ENCODE assay signal across 8 cellular contexts in the genomic region with DNA sequence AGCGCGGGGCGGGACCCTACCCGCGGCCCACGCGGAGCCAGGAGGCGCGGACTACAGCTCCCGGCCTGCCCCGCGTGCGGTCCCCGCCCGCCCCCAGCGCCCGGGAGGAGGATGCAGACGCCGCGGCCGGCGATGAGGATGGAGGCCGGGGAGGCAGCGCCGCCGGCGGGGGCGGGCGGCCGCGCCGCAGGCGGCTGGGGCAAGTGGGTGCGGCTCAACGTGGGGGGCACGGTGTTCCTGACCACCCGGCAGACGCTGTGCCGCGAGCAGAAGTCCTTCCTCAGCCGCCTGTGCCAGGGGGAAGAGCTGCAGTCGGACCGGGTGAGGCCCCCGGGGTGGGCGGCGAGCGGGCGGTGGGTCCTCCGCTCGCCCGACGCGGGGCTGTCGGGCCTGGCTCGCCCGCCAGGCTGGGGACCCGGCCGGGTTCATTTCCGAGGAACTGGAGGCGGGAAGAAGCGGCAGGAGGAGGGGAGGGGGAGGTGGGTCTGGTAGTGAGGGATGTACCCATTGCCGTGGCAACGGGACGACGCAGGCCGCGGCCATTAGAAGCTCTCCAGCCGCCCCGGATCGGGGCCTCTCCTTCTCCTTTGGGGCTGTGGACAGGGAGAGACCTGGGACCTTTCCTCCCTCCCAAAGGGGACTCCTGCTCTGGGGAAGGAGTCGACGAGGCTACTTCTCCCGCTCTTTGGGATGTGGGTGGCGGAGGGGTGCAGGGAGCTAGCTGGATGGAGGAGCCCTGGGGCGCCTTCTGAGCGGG. TPM values are rescaled to one million over a fixed set of nuclear protein-coding genes. Genes with fewer than 3 reads are reported as not detected.
DNase-seq lines count a peak whose midpoint lies in the region; ATAC-seq and TF ChIP-seq lines count a peak whose summit lies in the region.

Gene KCTD17, plus strand, starts transcription at position 114 of the 757 bp plus-strand sequence. Its CDS starts 19 bp downstream, at position 133.

- H3K79me2 ChIP-seq in DOHH2 (ENCODE audit: control insufficient read depth, low read length) (no peaks in the 10 kb centered on the region), HCT116 (ENCODE audit: insufficient read depth, low read length) (no peaks in the 10 kb centered on the region)

- H3K9me3 ChIP-seq in DOHH2 (ENCODE audit: control insufficient read depth, insufficient read depth, low read length) = no peaks in the 10 kb centered on the region
- H3K9me3 ChIP-seq in HCT116 (ENCODE audit: control insufficient read depth in 1 of 2, insufficient read depth in 1 of 2, low read depth in 1 of 2, low read length in 2 of 2) = no peaks in the 10 kb centered on the region

- peak within 1 kb of the TSS; percentile 80 for H3K4me3 ChIP-seq in DOHH2 (ENCODE audit: low read length)
- peak within 1 kb of the TSS; percentile 59 to 77 for H3K4me3 ChIP-seq in HCT116 (replicated peaks in 1 of 2; ENCODE audit: low read depth in 1 of 2, low read length in 2 of 2)

- TF ChIP-seq POLR2A in HCT116 (IDR thresholded peaks at IDR 0.05; ENCODE audit: borderline replicate concordance, extremely low read depth, insufficient read depth, insufficient read length) = no peak

- CTCF ChIA-PET in HCT116 (lab: Charles Lee) = interaction anchor here (0.7 to 1.7 kb wide), 3 partner anchors 8 to 405 kb away, joined by 3 to 5 read pairs (median 4); no protein-coding TSS in a partner anchor
- CTCF ChIA-PET in activated CD8-positive, alpha-beta T cell treated with anti-CD3 and anti-CD28 coated beads for 36 hours (lab: Charles Lee) = interaction anchor here (1.0 to 3.8 kb wide), 4 partner anchors 9 to 148 kb away, joined by 3 to 18 read pairs (median 4); no protein-coding TSS in a partner anchor

- H3K36me3 Mint-ChIP-seq in activated CD8-positive, alpha-beta T cell treated with anti-CD3 and anti-CD28 coated beads for 36 hours (ENCODE audit: low read depth) = peaks cover 4% of the 10 kb centered on the region

- RAD21 ChIA-PET in HCT116 (lab: Charles Lee; ENCODE audit: low non-redundant PET in 1 of 2, low total read pairs in 2 of 2, uncharacterized antibody in 2 of 2, unreplicated experiment in 2 of 2) = interaction anchor here in 1 of 2 experiments (0.7 kb wide), 1 partner anchor 392 kb away, joined by 3 read pairs; no protein-coding TSS in a partner anchor

- H3K4me1 Mint-ChIP-seq in activated CD8-positive, alpha-beta T cell treated with anti-CD3 and anti-CD28 coated beads for 36 hours (ENCODE audit: low read depth) = peaks cover 14% of the 10 kb centered on the region

- intact Hi-C loops in HCT116 (cut with micrococcal nuclease) = no loop called here
- intact Hi-C loops in activated CD8-positive, alpha-beta T cell treated with anti-CD3 and anti-CD28 coated beads for 36 hours (cut with micrococcal nuclease) = no loop called here

- H4K20me1 ChIP-seq in DOHH2 (ENCODE audit: control insufficient read depth, insufficient read depth, low read depth, low read length) (no peaks in the 10 kb centered on the region), HCT116 (ENCODE audit: insufficient read depth) (no peaks in the 10 kb centered on the region)

- no peaks in the 10 kb centered on the region for H3K9me3 Mint-ChIP-seq in activated CD8-positive, alpha-beta T cell treated with anti-CD3 and anti-CD28 coated beads for 36 hours

- peak within 1 kb of the TSS; percentile 87 for H3K4me2 ChIP-seq in DOHH2 (ENCODE audit: low read length)
- peak within 1 kb of the TSS; percentile 86 for H3K4me2 ChIP-seq in HCT116 (ENCODE audit: low read length)

- ATAC-seq in HCT116 (peak; percentile 99), HG03520 (IDR thresholded peaks at IDR 0.05; ENCODE audit: unreplicated experiment) (no peak)
- peak; percentile 99 for ATAC-seq in activated CD8-positive, alpha-beta T cell treated with anti-CD3 and anti-CD28 coated beads for 36 hours

- no peak for TF ChIP-seq RAD21 in HCT116 (IDR thresholded peaks at IDR 0.05; ENCODE audit: low read depth)

- H3K27me3 Mint-ChIP-seq in activated CD8-positive, alpha-beta T cell treated with anti-CD3 and anti-CD28 coated beads for 36 hours = no peaks in the 10 kb centered on the region

- no peaks in the 10 kb centered on the region for H3F3A ChIP-seq in DOHH2 (ENCODE audit: control insufficient read depth, insufficient read depth)

- H3K9ac ChIP-seq in HCT116 (ENCODE audit: low read length) = peak within 1 kb of the TSS; percentile 64

- TF ChIP-seq CTCF in DOHH2 (IDR thresholded peaks at IDR 0.05; ENCODE audit: low read depth, low read length, poor library complexity, severe bottlenecking) = peak; percentile 22
- no peak for TF ChIP-seq CTCF in HCT116 (IDR thresholded peaks at IDR 0.05 in 2 of 3, conservative IDR thresholded peaks at IDR 0.05 in 1 of 3; ENCODE audit: borderline replicate concordance in 1 of 3, insufficient read depth in 1 of 3, low read depth in 2 of 3, low read length in 2 of 3)
- TF ChIP-seq CTCF in activated CD8-positive, alpha-beta T cell treated with anti-CD3 and anti-CD28 coated beads for 36 hours (IDR thresholded peaks at IDR 0.05) = no peak

- no peak within 1 kb of the TSS for H2AFZ ChIP-seq in HCT116 (ENCODE audit: low read depth, low read length, poor library complexity, severe bottlenecking)

- H3K27ac ChIP-seq in DOHH2 (ENCODE audit: low read depth, low read length) (no peak within 1 kb of the TSS), HCT116 (ENCODE audit: low read depth, low read length) (no peak within 1 kb of the TSS; the same call in 1 of the 2 replicates)

- DNase-seq in HCT116 (ENCODE audit: low read depth, low spot score) (peak; percentile 24), NCI-H460 (ENCODE audit: extremely low read depth, low read depth) (peak; percentile 38), lung microvascular endothelial cell (ENCODE audit: low read depth in 2 of 2) (peak; percentile 64 to 81)
- DNase-seq in activated CD8-positive, alpha-beta T cell treated with anti-CD3 and anti-CD28 coated beads for 36 hours = peak; percentile 84
- DNase-seq in effector CD4-positive, alpha-beta T cell = peak; percentile 62
- DNase-seq in stimulated activated CD4-positive, alpha-beta T cell treated with anti-CD3 and anti-CD28 coated beads, TNF-alpha, amount 100 ng/mL, for 24 hours (ENCODE audit: low read depth in 3 of 3) = peak; percentile 48 to 79 (median 54)

- H3K9me2 ChIP-seq in DOHH2 (replicated peaks; ENCODE audit: control insufficient read depth, low read length) = no peaks in the 10 kb centered on the region
- H3K9me2 ChIP-seq in HCT116 (ENCODE audit: insufficient read depth) = no peaks in the 10 kb centered on the region

- peak within 1 kb of the TSS; percentile 79 for H3K4me3 Mint-ChIP-seq in activated CD8-positive, alpha-beta T cell treated with anti-CD3 and anti-CD28 coated beads for 36 hours

- H3K4me1 ChIP-seq in DOHH2 (ENCODE audit: control insufficient read depth, low read length) (peaks cover 10% of the 10 kb centered on the region), HCT116 (ENCODE audit: control insufficient read depth in 1 of 2, insufficient read depth in 2 of 2, low read length in 2 of 2) (peaks cover 5 to 11% of the 10 kb centered on the region in 2 experiments; a peak in 2 of 4 replicates)

- H3K36me3 ChIP-seq in DOHH2 (ENCODE audit: control insufficient read depth, low read length) (no peaks in the 10 kb centered on the region), HCT116 (ENCODE audit: control insufficient read depth in 1 of 2, insufficient read depth in 2 of 2, low read length in 2 of 2) (no peaks in the 10 kb centered on the region)

- BruUV-seq in HCT116 (replicated peaks; lab: Mats Ljungman, UMichigan) = no TSS peak

- H3K27me3 ChIP-seq in DOHH2 (ENCODE audit: control insufficient read depth, low read length) = peaks cover 4% of the 10 kb centered on the region; the same call in 1 of the 2 replicates
- no peaks in the 10 kb centered on the region for H3K27me3 ChIP-seq in HCT116 (ENCODE audit: insufficient read depth, low read length)

- H3K27ac Mint-ChIP-seq in activated CD8-positive, alpha-beta T cell treated with anti-CD3 and anti-CD28 coated beads for 36 hours = peak within 1 kb of the TSS; percentile 38

- POLR2A ChIA-PET in HCT116 (lab: Charles Lee) = no interaction called here
- POLR2A ChIA-PET in activated CD8-positive, alpha-beta T cell treated with anti-CD3 and anti-CD28 coated beads for 36 hours (lab: Charles Lee) = interaction anchor here (0.8 to 1.4 kb wide), 9 partner anchors 9 to 126 kb away, joined by 3 to 4 read pairs (median 3); no protein-coding TSS in a partner anchor

TF ChIP-seq in HCT116, 20 proteins besides CTCF, POLR2A, EP300 and RAD21:
- TF ChIP-seq EZH2phosphoT487 (IDR thresholded peaks at IDR 0.05; ENCODE audit: borderline replicate concordance) = no peak
- no peak for TF ChIP-seq JUND (IDR thresholded peaks at IDR 0.05)
- peak; percentile 67 for TF ChIP-seq POLR2AphosphoS5 (IDR thresholded peaks at IDR 0.05; ENCODE audit: low read depth, low read length)
- no peak for TF ChIP-seq SRF (IDR thresholded peaks at IDR 0.05; ENCODE audit: low read depth)
- TF ChIP-seq SIN3A (IDR thresholded peaks at IDR 0.05; ENCODE audit: low read depth) = no peak
- TF ChIP-seq TCF7L2 (IDR thresholded peaks at IDR 0.05; ENCODE audit: borderline replicate concordance, extremely low read depth, insufficient read depth, insufficient read length) = no peak
- peak; percentile 27 for TF ChIP-seq YY1 (IDR thresholded peaks at IDR 0.05; ENCODE audit: extremely low read depth, insufficient replicate concordance, low read depth, low read length)
- TF ChIP-seq ZFX (IDR thresholded peaks at IDR 0.05) = peak; percentile 50; the same call in 1 of the 2 replicates
- peak; percentile 41; the same call in 1 of the 2 replicates for TF ChIP-seq EGR1 (IDR thresholded peaks at IDR 0.05; ENCODE audit: low read depth)

RNA-seq across cellular contexts. Expression of gene KCTD17, which starts in this region (rescaled TPM):
- total RNA-seq in HCT116 (2021; ENCODE audit: unreplicated experiment) (23.4 TPM), lung microvascular endothelial cell (42.1 and 81.7 TPM in 2 replicates)
- polyA plus RNA-seq in HCT116 (2012) = 21.3 and 24.4 TPM in 2 replicates
- 3.3 and 4.1 TPM in 2 replicates for total RNA-seq in NCI-H460 (2014; rRNA removed; shearing (Covaris generic))
- 12.3 and 20.9 TPM in 2 replicates for polyA plus RNA-seq in NCI-H460 (2014; cell fraction: nucleus; rRNA removed)
- total RNA-seq in activated CD8-positive, alpha-beta T cell treated with anti-CD3 and anti-CD28 coated beads for 36 hours = 10 to 100 TPM; 30.3 to 30.6 TPM

Comparison
In these comparisons a context has a peak if more than half of its experiments do, and no peak if none do; other contexts are left out.
1. DNase-seq: peak in every context shown above with its lines; median percentile 84 in activated CD8-positive, alpha-beta T cell treated with anti-CD3 and anti-CD28 coated beads for 36 hours; 72 in lung microvascular endothelial cell; 62 in effector CD4-positive, alpha-beta T cell; 54 in stimulated activated CD4-positive, alpha-beta T cell treated with anti-CD3 and anti-CD28 coated beads, TNF-alpha, amount 100 ng/mL, for 24 hours; 38 in NCI-H460; 24 in HCT116.